ENCODE assay signal across 17 cellular contexts in the genomic region with DNA sequence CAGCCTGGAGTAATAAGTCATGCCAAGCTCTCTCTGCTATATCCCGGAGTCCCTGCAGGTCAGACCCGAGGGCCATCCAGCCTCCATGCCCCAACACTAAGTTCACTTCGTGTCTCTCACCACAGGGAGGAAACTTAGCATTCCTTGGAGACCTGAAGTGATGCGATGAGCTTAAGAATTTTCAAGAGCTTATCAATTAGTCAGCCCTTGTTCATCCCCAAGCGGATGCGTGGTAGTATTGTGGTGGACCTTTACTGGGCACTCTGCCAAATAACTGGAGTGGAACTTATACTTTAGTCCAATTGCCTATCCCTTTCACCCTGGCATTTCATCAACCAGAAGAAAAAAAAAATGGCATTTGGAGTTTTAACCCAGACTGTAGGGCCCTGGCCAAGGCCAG.
A peak's percentile ranks its signal among the peaks of the same experiment; 100 is the strongest.
DNase-seq lines count a peak whose midpoint lies in the region; ATAC-seq and TF ChIP-seq lines count a peak whose summit lies in the region.
"Had no signal": no experiment of that assay in that cellular context is flagged by ENCODE, and none has a peak within 500 bp of the region (broad histone marks: within the 10 kb centered on the region; RNA-seq: fewer than 3 reads in every experiment).

No MANE protein-coding gene starts in this region.

- no peaks in the 10 kb centered on the region for H3K9me3 ChIP-seq in RWPE2 (ENCODE audit: severe bottlenecking)
- H3K9me3 ChIP-seq: A549 had no signal

- no peaks in the 10 kb centered on the region for H3K27me3 Mint-ChIP-seq in activated naive CD8-positive, alpha-beta T cell treated with anti-CD3 and anti-CD28 coated beads for 36 hours

- H3K9me3 Mint-ChIP-seq in activated naive CD8-positive, alpha-beta T cell treated with anti-CD3 and anti-CD28 coated beads for 36 hours: peaks cover 21% of the 10 kb centered on the region

- H3K27ac Mint-ChIP-seq in activated naive CD8-positive, alpha-beta T cell treated with anti-CD3 and anti-CD28 coated beads for 36 hours: no peak overlapping the region
- H3K27ac Mint-ChIP-seq: stimulated activated naive CD8-positive, alpha-beta T cell treated with anti-CD3 and anti-CD28 coated beads, Interleukin-15, Interleukin-2, amounts not matched to agents 100 ng/mL and 50 ng/mL, for 24 hours had no signal

- peak overlapping the region; percentile 50 for H3K27ac ChIP-seq in RWPE2 (ENCODE audit: poor library complexity, severe bottlenecking)
- H3K27ac ChIP-seq: A549, SK-N-MC had no signal

- no peaks in the 10 kb centered on the region for H3K27me3 ChIP-seq in RWPE2 (ENCODE audit: insufficient read depth, poor library complexity, severe bottlenecking)

- H3K36me3 ChIP-seq in RWPE2 (ENCODE audit: low read depth): no peaks in the 10 kb centered on the region

- ATAC-seq in RWPE2 (ENCODE audit: low read depth): peak; percentile 52; the same call in 1 of the 3 replicates
- ATAC-seq: A549 had no signal

- no peaks in the 10 kb centered on the region for H3K4me1 Mint-ChIP-seq in activated naive CD8-positive, alpha-beta T cell treated with anti-CD3 and anti-CD28 coated beads for 36 hours

- TF ChIP-seq CTCF in RWPE2 (IDR thresholded peaks at IDR 0.05; ENCODE audit: poor library complexity, severe bottlenecking) (peak; percentile 14), fibroblast of pulmonary artery (IDR thresholded peaks at IDR 0.05; ENCODE audit: low read length, missing control alignments) (peak; percentile 6), GM13976 (IDR thresholded peaks at IDR 0.05; ENCODE audit: borderline replicate concordance, control extremely low read depth, extremely low read depth, insufficient read depth, missing control alignments) (no peak)

- H3K36me3 Mint-ChIP-seq in activated naive CD8-positive, alpha-beta T cell treated with anti-CD3 and anti-CD28 coated beads for 36 hours: peaks cover 9% of the 10 kb centered on the region

- no peak overlapping the region for H3K4me3 Mint-ChIP-seq in activated naive CD8-positive, alpha-beta T cell treated with anti-CD3 and anti-CD28 coated beads for 36 hours
- H3K4me3 Mint-ChIP-seq: stimulated activated naive CD8-positive, alpha-beta T cell treated with anti-CD3 and anti-CD28 coated beads, Interleukin-15, Interleukin-2, amounts not matched to agents 100 ng/mL and 50 ng/mL, for 24 hours had no signal

- no peaks in the 10 kb centered on the region for H3K4me1 ChIP-seq in RWPE2 (ENCODE audit: insufficient read depth, poor library complexity, severe bottlenecking)
- H3K4me1 ChIP-seq: A549 had no signal

- no peak overlapping the region for H3K4me3 ChIP-seq in RWPE2 (ENCODE audit: severe bottlenecking)
- no peak overlapping the region for H3K4me3 ChIP-seq in fibroblast of pulmonary artery (replicated peaks; ENCODE audit: low read depth, low read length)
- H3K4me3 ChIP-seq: A549, SK-N-MC had no signal

- DNase-seq in NCI-H82 (lab: John Stamatoyannopoulos, UW) (peak; percentile 51), NCI-H82 treated with DMSO at 0.1 percent for 48 hours (lab: John Stamatoyannopoulos, UW; ENCODE audit: unreplicated experiment) (no peak), RWPE2 (ENCODE audit: low spot score) (peak; percentile 76), fibroblast of pulmonary artery (ENCODE audit: low read depth) (peak; percentile 94), stromal cell of bone marrow (ENCODE audit: low read depth) (peak; percentile 20), GM13976 (ENCODE audit: low spot score) (no peak), mesenteric fat pad (ENCODE audit: low spot score) (no peak)
- no peak for DNase-seq in activated naive CD8-positive, alpha-beta T cell treated with anti-CD3 and anti-CD28 coated beads for 36 hours
- DNase-seq: activated naive CD4-positive, alpha-beta T cell treated with anti-CD3 and anti-CD28 coated beads, Interleukin-2, amount 50 U/mL, for 16 hours; Caco-2; erythroblast; hypothalamus; Kasumi-1; NCI-H2029 had no signal

- in situ Hi-C loops in GM13976 (cut with MboI; ENCODE audit: low sequenced_read_pairs, unreplicated experiment): no loop called here

Comparison
In these comparisons a context has a peak if more than half of its experiments do, and no peak if none do; other contexts are left out.
1. DNase-seq: peak in NCI-H82 (single experiment), RWPE2 (single experiment), fibroblast of pulmonary artery (single experiment) and stromal cell of bone marrow (single experiment); none in NCI-H82 treated with DMSO at 0.1 percent for 48 hours (single experiment), GM13976 (single experiment), activated naive CD8-positive, alpha-beta T cell treated with anti-CD3 and anti-CD28 coated beads for 36 hours (single experiment) and mesenteric fat pad (single experiment).